19 cellular contexts compared by ENCODE assay signal in the genomic region with DNA sequence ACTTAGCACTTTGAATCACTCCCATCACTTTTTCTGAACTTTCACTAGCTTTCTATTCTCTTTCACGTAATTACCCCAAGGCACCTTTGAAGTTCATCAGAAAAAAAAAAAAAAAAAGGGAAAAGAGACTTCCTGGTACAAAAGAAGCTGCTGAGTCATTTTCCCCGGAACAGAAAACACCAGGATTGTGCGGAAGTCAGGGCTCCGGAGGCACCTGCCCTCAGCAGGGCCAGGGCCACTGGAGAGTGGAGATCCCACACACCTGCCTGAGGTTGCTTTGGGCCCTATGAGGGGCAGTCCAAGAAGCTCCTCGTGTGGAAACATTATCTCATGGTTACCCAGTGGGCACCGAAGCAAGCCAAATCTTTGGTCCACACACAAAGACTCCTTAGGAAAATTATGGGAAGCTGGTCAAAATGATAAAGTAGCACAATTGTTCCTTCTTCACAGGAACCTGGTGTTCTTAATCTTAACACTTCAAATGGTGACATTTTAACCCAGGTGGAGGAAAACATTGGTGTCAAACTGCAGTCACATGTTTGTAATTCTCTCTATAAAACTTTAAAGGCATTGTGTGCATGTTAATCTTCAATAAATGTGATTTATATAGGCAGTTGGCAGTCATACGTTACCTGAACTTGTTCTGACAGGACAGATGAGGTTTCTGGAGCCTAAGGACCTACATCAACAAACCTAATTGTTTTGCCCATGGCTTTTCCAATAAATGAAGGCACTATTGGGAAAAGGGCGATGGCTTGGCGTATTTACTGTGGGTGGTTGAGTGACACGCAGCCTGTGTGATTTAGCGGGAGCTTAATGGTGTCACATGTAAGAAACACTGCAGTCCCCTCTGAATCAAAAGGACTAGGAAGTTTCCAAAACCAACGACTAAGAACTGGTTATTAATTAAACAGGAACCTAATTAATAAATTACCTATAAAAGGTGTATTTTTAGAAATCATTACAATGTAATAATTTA.
DNase-seq lines count a peak whose midpoint lies in the region; TF ChIP-seq lines count a peak whose summit lies in the region.
"Had no signal": no experiment of that assay in that cellular context is flagged by ENCODE, and none has a peak within 500 bp of the region (broad histone marks: within the 10 kb centered on the region; RNA-seq: fewer than 3 reads in every experiment).

No MANE protein-coding gene starts in this region.

- H3K27ac Mint-ChIP-seq in nephron, result peak overlapping the region; percentile 29 to 77 (median 58)
- no peak overlapping the region for H3K27ac Mint-ChIP-seq in activated naive CD4-positive, alpha-beta T cell treated with anti-CD3 and anti-CD28 coated beads, Interleukin-2, amount 10 ng/mL, durations not matched to agents 7 days and 5 days
- H3K27ac Mint-ChIP-seq: stimulated activated naive B cell treated with anti-CD40 and anti-IgM and Interleukin-4, amounts not matched to agents 10 μg/mL and 1 μg/mL and 100 μg/mL, for 72 hours had no signal

- DNase-seq in DMS53 treated with DMSO at 0.1 percent for 48 hours (lab: John Stamatoyannopoulos, UW; ENCODE audit: unreplicated experiment) (peak; percentile 76), NCI-H748 (lab: John Stamatoyannopoulos, UW; ENCODE audit: unreplicated experiment) (peak; percentile 57), epithelial cell of prostate (ENCODE audit: low read depth, low spot score) (no peak), NCI-H2171 (lab: John Stamatoyannopoulos, UW) (no peak)
- DNase-seq in activated effector memory CD4-positive, alpha-beta T cell treated with anti-CD3 and anti-CD28 coated beads, Interleukin-2, amount 50 U/mL, for 16 hours, result no peak
- DNase-seq in activated T-cell treated with anti-CD3 and anti-CD28 coated beads, Interleukin-2, amount 50 U/mL, for 48 hours, result no peak
- no peak for DNase-seq in activated naive CD4-positive, alpha-beta T cell treated with anti-CD3 and anti-CD28 coated beads, Interleukin-2, amount 10 ng/mL, durations not matched to agents 7 days and 5 days
- DNase-seq: activated CD4-positive, CD25-positive, alpha-beta regulatory T cell treated with anti-CD3 and anti-CD28 coated beads, Interleukin-2, amount 50 U/mL, for 72 hours; activated T-cell treated with anti-CD3 and anti-CD28 coated beads for 4 hours; amniotic stem cell; BE2C; NCI-H2029 treated with DMSO at 0.1 percent for 48 hours; retina; stimulated activated CD4-positive, alpha-beta T cell treated with anti-CD3 and anti-CD28 coated beads, Interleukin-4, amount 100 ng/mL, for 4 hours; stimulated activated naive B cell treated with anti-CD40 and anti-IgM and Interleukin-4, amounts not matched to agents 10 μg/mL and 1 μg/mL and 100 μg/mL, for 72 hours had no signal

- H3K9me3 Mint-ChIP-seq in nephron, result no peaks in the 10 kb centered on the region
- no peaks in the 10 kb centered on the region for H3K9me3 Mint-ChIP-seq in activated naive CD4-positive, alpha-beta T cell treated with anti-CD3 and anti-CD28 coated beads, Interleukin-2, amount 10 ng/mL, durations not matched to agents 7 days and 5 days

- peak overlapping the region; percentile 97 for H3K27ac ChIP-seq in epithelial cell of prostate
- H3K27ac ChIP-seq: coronary artery, KMS-11, vagina had no signal

- H3K4me1 Mint-ChIP-seq in nephron, result peaks cover 7% of the 10 kb centered on the region
- no peaks in the 10 kb centered on the region for H3K4me1 Mint-ChIP-seq in activated naive CD4-positive, alpha-beta T cell treated with anti-CD3 and anti-CD28 coated beads, Interleukin-2, amount 10 ng/mL, durations not matched to agents 7 days and 5 days
- H3K4me1 Mint-ChIP-seq: stimulated activated naive B cell treated with anti-CD40 and anti-IgM and Interleukin-4, amounts not matched to agents 10 μg/mL and 1 μg/mL and 100 μg/mL, for 72 hours had no signal

- CTCF ChIA-PET in activated naive CD4-positive, alpha-beta T cell treated with anti-CD3 and anti-CD28 coated beads, Interleukin-2, amount 10 ng/mL, durations not matched to agents 7 days and 5 days (lab: Charles Lee), result interaction anchor here (0.7 kb wide), 1 partner anchor 470 kb away, joined by 4 read pairs; no protein-coding TSS in a partner anchor

- H3K36me3 Mint-ChIP-seq in nephron (ENCODE audit: low read depth), result no peaks in the 10 kb centered on the region
- no peaks in the 10 kb centered on the region for H3K36me3 Mint-ChIP-seq in activated naive CD4-positive, alpha-beta T cell treated with anti-CD3 and anti-CD28 coated beads, Interleukin-2, amount 10 ng/mL, durations not matched to agents 7 days and 5 days
- H3K36me3 Mint-ChIP-seq: stimulated activated naive B cell treated with anti-CD40 and anti-IgM and Interleukin-4, amounts not matched to agents 10 μg/mL and 1 μg/mL and 100 μg/mL, for 72 hours had no signal

- no peak overlapping the region for H3K4me3 Mint-ChIP-seq in nephron
- H3K4me3 Mint-ChIP-seq in activated naive CD4-positive, alpha-beta T cell treated with anti-CD3 and anti-CD28 coated beads, Interleukin-2, amount 10 ng/mL, durations not matched to agents 7 days and 5 days, result no peak overlapping the region
- H3K4me3 Mint-ChIP-seq: stimulated activated naive B cell treated with anti-CD40 and anti-IgM and Interleukin-4, amounts not matched to agents 10 μg/mL and 1 μg/mL and 100 μg/mL, for 72 hours had no signal

- no peak for TF ChIP-seq CTCF in nephron (IDR thresholded peaks at IDR 0.05; ENCODE audit: unreplicated experiment in 3 of 3)

- peaks cover 16% of the 10 kb centered on the region for H3K27me3 Mint-ChIP-seq in nephron (ENCODE audit: low read depth)
- H3K27me3 Mint-ChIP-seq in activated naive CD4-positive, alpha-beta T cell treated with anti-CD3 and anti-CD28 coated beads, Interleukin-2, amount 10 ng/mL, durations not matched to agents 7 days and 5 days, result peaks cover 5% of the 10 kb centered on the region

Comparison
In these comparisons a context has a peak if more than half of its experiments do, and no peak if none do; other contexts are left out.
1. DNase-seq: peak in DMS53 treated with DMSO at 0.1 percent for 48 hours (single experiment) and NCI-H748 (single experiment); none in epithelial cell of prostate (single experiment), activated effector memory CD4-positive, alpha-beta T cell treated with anti-CD3 and anti-CD28 coated beads, Interleukin-2, amount 50 U/mL, for 16 hours (single experiment), activated T-cell treated with anti-CD3 and anti-CD28 coated beads, Interleukin-2, amount 50 U/mL, for 48 hours (0 of 2), activated naive CD4-positive, alpha-beta T cell treated with anti-CD3 and anti-CD28 coated beads, Interleukin-2, amount 10 ng/mL, durations not matched to agents 7 days and 5 days (single experiment) and NCI-H2171 (single experiment).